1 cellular context compared by ENCODE assay signal in the genomic region with DNA sequence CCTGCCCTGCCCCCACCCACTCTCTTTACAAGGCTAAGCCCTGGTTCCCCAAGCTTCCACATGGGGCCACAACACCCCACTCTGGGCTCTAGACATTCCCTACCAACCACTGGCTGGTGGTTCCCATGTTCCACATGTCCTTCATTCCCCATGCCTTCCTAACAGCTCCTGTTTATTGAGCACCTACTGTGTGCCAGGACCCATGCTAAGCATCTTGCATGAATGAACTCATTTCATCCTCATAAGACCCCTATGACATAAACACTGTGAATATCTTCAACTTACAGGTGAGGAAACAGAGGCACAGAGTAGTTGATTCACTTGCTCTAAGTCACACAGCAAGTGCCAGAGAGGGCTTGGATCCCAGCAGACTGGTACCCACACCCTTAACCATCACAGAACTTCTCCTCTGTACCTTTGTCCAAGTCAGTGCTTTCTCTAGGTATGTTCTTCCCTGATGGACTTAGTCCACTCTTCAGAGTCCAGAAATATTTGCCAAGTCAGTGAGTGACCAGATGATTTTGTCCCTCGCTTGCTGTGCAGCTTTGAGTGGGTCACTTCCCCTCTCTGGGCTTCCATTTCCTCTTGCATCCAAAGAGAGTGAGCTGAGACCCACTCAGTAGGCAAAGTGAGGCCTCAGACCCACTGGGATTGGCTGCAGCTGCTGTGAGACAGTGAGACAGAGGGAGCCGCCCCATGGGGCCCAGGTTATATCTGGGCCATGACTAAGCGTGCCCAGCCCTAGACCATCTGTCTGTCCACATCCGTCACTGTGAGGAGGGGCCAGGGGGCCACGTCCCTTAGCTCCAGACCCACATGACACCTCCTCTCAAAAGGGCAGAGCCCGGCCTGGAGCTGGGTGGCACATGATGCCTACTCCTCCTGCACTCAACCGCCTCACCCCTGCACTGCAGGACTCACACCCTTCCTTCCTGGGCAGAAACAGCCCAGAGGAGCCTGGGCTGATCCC.
TF ChIP-seq lines count a peak whose summit lies in the region.

No MANE protein-coding gene starts in this region.

TF ChIP-seq in K562, 482 proteins besides CTCF, POLR2A, EP300 and RAD21 (continued from another document and continues in another):
- TF ChIP-seq, protein P1, sequence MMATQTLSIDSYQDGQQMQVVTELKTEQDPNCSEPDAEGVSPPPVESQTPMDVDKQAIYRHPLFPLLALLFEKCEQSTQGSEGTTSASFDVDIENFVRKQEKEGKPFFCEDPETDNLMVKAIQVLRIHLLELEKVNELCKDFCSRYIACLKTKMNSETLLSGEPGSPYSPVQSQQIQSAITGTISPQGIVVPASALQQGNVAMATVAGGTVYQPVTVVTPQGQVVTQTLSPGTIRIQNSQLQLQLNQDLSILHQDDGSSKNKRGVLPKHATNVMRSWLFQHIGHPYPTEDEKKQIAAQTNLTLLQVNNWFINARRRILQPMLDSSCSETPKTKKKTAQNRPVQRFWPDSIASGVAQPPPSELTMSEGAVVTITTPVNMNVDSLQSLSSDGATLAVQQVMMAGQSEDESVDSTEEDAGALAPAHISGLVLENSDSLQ (IDR thresholded peaks at IDR 0.05) = peak; percentile 83
- TF ChIP-seq MYNN (IDR thresholded peaks at IDR 0.05) = peak; percentile 64
- TF ChIP-seq MYNN (CRISPR knock-in tag; IDR thresholded peaks at IDR 0.05) = no peak
- no peak for TF ChIP-seq CAMTA2 (CRISPR knock-in tag; conservative IDR thresholded peaks at IDR 0.05)
- TF ChIP-seq, protein P2, sequence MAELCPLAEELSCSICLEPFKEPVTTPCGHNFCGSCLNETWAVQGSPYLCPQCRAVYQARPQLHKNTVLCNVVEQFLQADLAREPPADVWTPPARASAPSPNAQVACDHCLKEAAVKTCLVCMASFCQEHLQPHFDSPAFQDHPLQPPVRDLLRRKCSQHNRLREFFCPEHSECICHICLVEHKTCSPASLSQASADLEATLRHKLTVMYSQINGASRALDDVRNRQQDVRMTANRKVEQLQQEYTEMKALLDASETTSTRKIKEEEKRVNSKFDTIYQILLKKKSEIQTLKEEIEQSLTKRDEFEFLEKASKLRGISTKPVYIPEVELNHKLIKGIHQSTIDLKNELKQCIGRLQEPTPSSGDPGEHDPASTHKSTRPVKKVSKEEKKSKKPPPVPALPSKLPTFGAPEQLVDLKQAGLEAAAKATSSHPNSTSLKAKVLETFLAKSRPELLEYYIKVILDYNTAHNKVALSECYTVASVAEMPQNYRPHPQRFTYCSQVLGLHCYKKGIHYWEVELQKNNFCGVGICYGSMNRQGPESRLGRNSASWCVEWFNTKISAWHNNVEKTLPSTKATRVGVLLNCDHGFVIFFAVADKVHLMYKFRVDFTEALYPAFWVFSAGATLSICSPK (IDR thresholded peaks at IDR 0.05; ENCODE audit: borderline replicate concordance) = no peak
- peak; percentile 53 for TF ChIP-seq TAF9B (IDR thresholded peaks at IDR 0.05; ENCODE audit: partially characterized antibody)
- TF ChIP-seq EGR1 (conservative IDR thresholded peaks at IDR 0.05) = no peak
- TF ChIP-seq BHLHE40 (IDR thresholded peaks at IDR 0.05; ENCODE audit: low read length) = 0 out of 2 replicates have a peak, but pooled peaks have one; percentile 21
- TF ChIP-seq MTA3 (IDR thresholded peaks at IDR 0.05; ENCODE audit: borderline replicate concordance) = no peak; the same call in 1 of the 2 replicates
- 0 out of 2 replicates have a peak, but pooled peaks have one; percentile 7 for TF ChIP-seq ESRRA (IDR thresholded peaks at IDR 0.05; ENCODE audit: borderline replicate concordance, low read depth)
- 0 out of 2 replicates have a peak, but pooled peaks have one; percentile 16 for TF ChIP-seq CTBP1 (IDR thresholded peaks at IDR 0.05; ENCODE audit: borderline replicate concordance)
- TF ChIP-seq KDM1A (IDR thresholded peaks at IDR 0.05) = peak; percentile 58 to 76; a peak in 3 of 4 replicates
- TF ChIP-seq ZNF311 (CRISPR knock-in tag; IDR thresholded peaks at IDR 0.05) = no peak
- TF ChIP-seq LARP7 (IDR thresholded peaks at IDR 0.05) = no peak
- TF ChIP-seq KLF1 (tag; IDR thresholded peaks at IDR 0.05) = 0 out of 2 replicates have a peak, but pooled peaks have one; percentile 43
- peak; percentile 63 for TF ChIP-seq POLR2G (IDR thresholded peaks at IDR 0.05; ENCODE audit: low read depth, low read length)
- TF ChIP-seq PML (IDR thresholded peaks at IDR 0.05; ENCODE audit: low read length) = no peak
- TF ChIP-seq NFIC (IDR thresholded peaks at IDR 0.05) = no peak
- TF ChIP-seq, protein P3, sequence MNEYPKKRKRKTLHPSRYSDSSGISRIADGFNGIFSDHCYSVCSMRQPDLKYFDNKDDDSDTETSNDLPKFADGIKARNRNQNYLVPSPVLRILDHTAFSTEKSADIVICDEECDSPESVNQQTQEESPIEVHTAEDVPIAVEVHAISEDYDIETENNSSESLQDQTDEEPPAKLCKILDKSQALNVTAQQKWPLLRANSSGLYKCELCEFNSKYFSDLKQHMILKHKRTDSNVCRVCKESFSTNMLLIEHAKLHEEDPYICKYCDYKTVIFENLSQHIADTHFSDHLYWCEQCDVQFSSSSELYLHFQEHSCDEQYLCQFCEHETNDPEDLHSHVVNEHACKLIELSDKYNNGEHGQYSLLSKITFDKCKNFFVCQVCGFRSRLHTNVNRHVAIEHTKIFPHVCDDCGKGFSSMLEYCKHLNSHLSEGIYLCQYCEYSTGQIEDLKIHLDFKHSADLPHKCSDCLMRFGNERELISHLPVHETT (CRISPR knock-in tag; conservative IDR thresholded peaks at IDR 0.05 in 1 of 2, IDR thresholded peaks at IDR 0.05 in 1 of 2) = peak in 1 of 2 experiments; percentile 34; a peak in 1 of 4 replicates
- TF ChIP-seq TCF3 (CRISPR knock-in tag; IDR thresholded peaks at IDR 0.05) = peak; percentile 44
- peak; percentile 45; the same call in 1 of the 2 replicates for TF ChIP-seq L3MBTL2 (IDR thresholded peaks at IDR 0.05)
- TF ChIP-seq ZNF134 (CRISPR knock-in tag; conservative IDR thresholded peaks at IDR 0.05) = no peak
- TF ChIP-seq, protein P4, sequence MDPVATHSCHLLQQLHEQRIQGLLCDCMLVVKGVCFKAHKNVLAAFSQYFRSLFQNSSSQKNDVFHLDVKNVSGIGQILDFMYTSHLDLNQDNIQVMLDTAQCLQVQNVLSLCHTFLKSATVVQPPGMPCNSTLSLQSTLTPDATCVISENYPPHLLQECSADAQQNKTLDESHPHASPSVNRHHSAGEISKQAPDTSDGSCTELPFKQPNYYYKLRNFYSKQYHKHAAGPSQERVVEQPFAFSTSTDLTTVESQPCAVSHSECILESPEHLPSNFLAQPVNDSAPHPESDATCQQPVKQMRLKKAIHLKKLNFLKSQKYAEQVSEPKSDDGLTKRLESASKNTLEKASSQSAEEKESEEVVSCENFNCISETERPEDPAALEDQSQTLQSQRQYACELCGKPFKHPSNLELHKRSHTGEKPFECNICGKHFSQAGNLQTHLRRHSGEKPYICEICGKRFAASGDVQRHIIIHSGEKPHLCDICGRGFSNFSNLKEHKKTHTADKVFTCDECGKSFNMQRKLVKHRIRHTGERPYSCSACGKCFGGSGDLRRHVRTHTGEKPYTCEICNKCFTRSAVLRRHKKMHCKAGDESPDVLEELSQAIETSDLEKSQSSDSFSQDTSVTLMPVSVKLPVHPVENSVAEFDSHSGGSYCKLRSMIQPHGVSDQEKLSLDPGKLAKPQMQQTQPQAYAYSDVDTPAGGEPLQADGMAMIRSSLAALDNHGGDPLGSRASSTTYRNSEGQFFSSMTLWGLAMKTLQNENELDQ (CRISPR knock-in tag; IDR thresholded peaks at IDR 0.05; ENCODE audit: borderline replicate concordance) = no peak
- peak; percentile 60 for TF ChIP-seq CBFA2T3 (IDR thresholded peaks at IDR 0.05)
- TF ChIP-seq BRD9 (IDR thresholded peaks at IDR 0.05; ENCODE audit: low read depth, partially characterized antibody) = peak; percentile 100
- TF ChIP-seq KLF10 (CRISPR knock-in tag; IDR thresholded peaks at IDR 0.05) = no peak
- no peak for TF ChIP-seq PPARD (CRISPR knock-in tag; IDR thresholded peaks at IDR 0.05)
- TF ChIP-seq SLC30A9 (CRISPR knock-in tag; IDR thresholded peaks at IDR 0.05) = no peak
- TF ChIP-seq FOSL1 (tag; conservative IDR thresholded peaks at IDR 0.05) = peak; percentile 64
- peak; percentile 79 for TF ChIP-seq NFE2 (IDR thresholded peaks at IDR 0.05; ENCODE audit: low read depth)
- no peak for TF ChIP-seq SMARCC2 (IDR thresholded peaks at IDR 0.05; ENCODE audit: low read depth)
- TF ChIP-seq HDAC3 (IDR thresholded peaks at IDR 0.05; ENCODE audit: borderline replicate concordance, partially characterized antibody) = no peak
- TF ChIP-seq, protein P5, sequence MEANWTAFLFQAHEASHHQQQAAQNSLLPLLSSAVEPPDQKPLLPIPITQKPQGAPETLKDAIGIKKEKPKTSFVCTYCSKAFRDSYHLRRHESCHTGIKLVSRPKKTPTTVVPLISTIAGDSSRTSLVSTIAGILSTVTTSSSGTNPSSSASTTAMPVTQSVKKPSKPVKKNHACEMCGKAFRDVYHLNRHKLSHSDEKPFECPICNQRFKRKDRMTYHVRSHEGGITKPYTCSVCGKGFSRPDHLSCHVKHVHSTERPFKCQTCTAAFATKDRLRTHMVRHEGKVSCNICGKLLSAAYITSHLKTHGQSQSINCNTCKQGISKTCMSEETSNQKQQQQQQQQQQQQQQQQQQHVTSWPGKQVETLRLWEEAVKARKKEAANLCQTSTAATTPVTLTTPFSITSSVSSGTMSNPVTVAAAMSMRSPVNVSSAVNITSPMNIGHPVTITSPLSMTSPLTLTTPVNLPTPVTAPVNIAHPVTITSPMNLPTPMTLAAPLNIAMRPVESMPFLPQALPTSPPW (CRISPR knock-in tag; IDR thresholded peaks at IDR 0.05) = peak; percentile 85
- TF ChIP-seq ZNF253 (CRISPR knock-in tag; conservative IDR thresholded peaks at IDR 0.05) = no peak
- peak; percentile 79 for TF ChIP-seq DPF2 (IDR thresholded peaks at IDR 0.05)
- peak; percentile 76 for TF ChIP-seq ZKSCAN1 (IDR thresholded peaks at IDR 0.05; ENCODE audit: low read depth, low read length)
- TF ChIP-seq RCOR1 (IDR thresholded peaks at IDR 0.05; ENCODE audit: borderline replicate concordance in 1 of 2, low read depth in 2 of 2, low read length in 2 of 2) = peak in 1 of 2 experiments; percentile 22; a peak in 1 of 4 replicates
- peak; percentile 50 for TF ChIP-seq NCOR1 (IDR thresholded peaks at IDR 0.05)
- TF ChIP-seq FUS (optimal IDR thresholded peaks at IDR 0.05; ENCODE audit: low read depth, low read length) = no peak
- TF ChIP-seq HDGF (IDR thresholded peaks at IDR 0.05) = no peak
- TF ChIP-seq SMARCA4 (IDR thresholded peaks at IDR 0.05) = peak; percentile 61
- peak; percentile 47; the same call in 1 of the 2 replicates for TF ChIP-seq CBFA2T2 (conservative IDR thresholded peaks at IDR 0.05)
- TF ChIP-seq ZNF140 (CRISPR knock-in tag; IDR thresholded peaks at IDR 0.05) = no peak
- no peak for TF ChIP-seq ZNF282 (CRISPR knock-in tag; IDR thresholded peaks at IDR 0.05)
- TF ChIP-seq, protein P6, sequence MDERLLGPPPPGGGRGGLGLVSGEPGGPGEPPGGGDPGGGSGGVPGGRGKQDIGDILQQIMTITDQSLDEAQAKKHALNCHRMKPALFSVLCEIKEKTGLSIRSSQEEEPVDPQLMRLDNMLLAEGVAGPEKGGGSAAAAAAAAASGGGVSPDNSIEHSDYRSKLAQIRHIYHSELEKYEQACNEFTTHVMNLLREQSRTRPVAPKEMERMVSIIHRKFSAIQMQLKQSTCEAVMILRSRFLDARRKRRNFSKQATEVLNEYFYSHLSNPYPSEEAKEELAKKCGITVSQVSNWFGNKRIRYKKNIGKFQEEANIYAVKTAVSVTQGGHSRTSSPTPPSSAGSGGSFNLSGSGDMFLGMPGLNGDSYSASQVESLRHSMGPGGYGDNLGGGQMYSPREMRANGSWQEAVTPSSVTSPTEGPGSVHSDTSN (CRISPR knock-in tag; IDR thresholded peaks at IDR 0.05; ENCODE audit: low read depth) = no peak
- TF ChIP-seq, protein P6 (tag; conservative IDR thresholded peaks at IDR 0.05; ENCODE audit: low read depth) = 0 out of 2 replicates have a peak, but pooled peaks have one; percentile 20
- TF ChIP-seq KAT8 (IDR thresholded peaks at IDR 0.05; ENCODE audit: low read depth) = no peak
- TF ChIP-seq, protein P7, sequence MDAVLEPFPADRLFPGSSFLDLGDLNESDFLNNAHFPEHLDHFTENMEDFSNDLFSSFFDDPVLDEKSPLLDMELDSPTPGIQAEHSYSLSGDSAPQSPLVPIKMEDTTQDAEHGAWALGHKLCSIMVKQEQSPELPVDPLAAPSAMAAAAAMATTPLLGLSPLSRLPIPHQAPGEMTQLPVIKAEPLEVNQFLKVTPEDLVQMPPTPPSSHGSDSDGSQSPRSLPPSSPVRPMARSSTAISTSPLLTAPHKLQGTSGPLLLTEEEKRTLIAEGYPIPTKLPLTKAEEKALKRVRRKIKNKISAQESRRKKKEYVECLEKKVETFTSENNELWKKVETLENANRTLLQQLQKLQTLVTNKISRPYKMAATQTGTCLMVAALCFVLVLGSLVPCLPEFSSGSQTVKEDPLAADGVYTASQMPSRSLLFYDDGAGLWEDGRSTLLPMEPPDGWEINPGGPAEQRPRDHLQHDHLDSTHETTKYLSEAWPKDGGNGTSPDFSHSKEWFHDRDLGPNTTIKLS (IDR thresholded peaks at IDR 0.05; ENCODE audit: borderline replicate concordance, low read depth) = peak; percentile 70; the same call in 1 of the 2 replicates
- TF ChIP-seq, protein P8, sequence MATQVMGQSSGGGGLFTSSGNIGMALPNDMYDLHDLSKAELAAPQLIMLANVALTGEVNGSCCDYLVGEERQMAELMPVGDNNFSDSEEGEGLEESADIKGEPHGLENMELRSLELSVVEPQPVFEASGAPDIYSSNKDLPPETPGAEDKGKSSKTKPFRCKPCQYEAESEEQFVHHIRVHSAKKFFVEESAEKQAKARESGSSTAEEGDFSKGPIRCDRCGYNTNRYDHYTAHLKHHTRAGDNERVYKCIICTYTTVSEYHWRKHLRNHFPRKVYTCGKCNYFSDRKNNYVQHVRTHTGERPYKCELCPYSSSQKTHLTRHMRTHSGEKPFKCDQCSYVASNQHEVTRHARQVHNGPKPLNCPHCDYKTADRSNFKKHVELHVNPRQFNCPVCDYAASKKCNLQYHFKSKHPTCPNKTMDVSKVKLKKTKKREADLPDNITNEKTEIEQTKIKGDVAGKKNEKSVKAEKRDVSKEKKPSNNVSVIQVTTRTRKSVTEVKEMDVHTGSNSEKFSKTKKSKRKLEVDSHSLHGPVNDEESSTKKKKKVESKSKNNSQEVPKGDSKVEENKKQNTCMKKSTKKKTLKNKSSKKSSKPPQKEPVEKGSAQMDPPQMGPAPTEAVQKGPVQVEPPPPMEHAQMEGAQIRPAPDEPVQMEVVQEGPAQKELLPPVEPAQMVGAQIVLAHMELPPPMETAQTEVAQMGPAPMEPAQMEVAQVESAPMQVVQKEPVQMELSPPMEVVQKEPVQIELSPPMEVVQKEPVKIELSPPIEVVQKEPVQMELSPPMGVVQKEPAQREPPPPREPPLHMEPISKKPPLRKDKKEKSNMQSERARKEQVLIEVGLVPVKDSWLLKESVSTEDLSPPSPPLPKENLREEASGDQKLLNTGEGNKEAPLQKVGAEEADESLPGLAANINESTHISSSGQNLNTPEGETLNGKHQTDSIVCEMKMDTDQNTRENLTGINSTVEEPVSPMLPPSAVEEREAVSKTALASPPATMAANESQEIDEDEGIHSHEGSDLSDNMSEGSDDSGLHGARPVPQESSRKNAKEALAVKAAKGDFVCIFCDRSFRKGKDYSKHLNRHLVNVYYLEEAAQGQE (CRISPR knock-in tag; IDR thresholded peaks at IDR 0.05; ENCODE audit: low read depth) = no peak
- peak; percentile 85 for TF ChIP-seq RBM25 (IDR thresholded peaks at IDR 0.05; ENCODE audit: low read depth, low read length, severe bottlenecking)
